25 cellular contexts compared by ENCODE assay signal in genomic region chr1:53600001-53600400, GRCh38.
"Had no signal": no experiment of that assay in that cellular context is flagged by ENCODE, and none has a peak within 500 bp of the region (broad histone marks: within the 10 kb centered on the region; RNA-seq: fewer than 3 reads in every experiment).

No MANE protein-coding gene starts in this region.

- H3K4me3 ChIP-seq: hepatocyte, lower lobe of right lung had no signal

- H3K4me2 ChIP-seq: hepatocyte had no signal

- H3K27ac Mint-ChIP-seq: activated naive CD8-positive, alpha-beta T cell treated with anti-CD3 and anti-CD28 coated beads, Interleukin-2, amount 50 U/mL, for 24 hours; activated T-helper 2 cell treated with anti-CD3 and anti-CD28 coated beads, Interferon-gamma antibody, Interleukin-2, Interleukin-4, amounts not matched to agents 10 μg/mL and 5 μg/mL and 100 μg/mL, durations not matched to agents 14 hours and 24 hours and 36 hours; naive B cell; T-helper 1 cell treated with Interleukin-12 subunit alpha and Interleukin-12 subunit beta and Interleukin-4 antibody, amounts not matched to agents 30 μg/mL and 1 μg/mL, for 36 hours had no signal

- H3K9me3 ChIP-seq: lower lobe of right lung had no signal

- H3K9me3 Mint-ChIP-seq: activated naive CD8-positive, alpha-beta T cell treated with anti-CD3 and anti-CD28 coated beads, Interleukin-2, amount 50 U/mL, for 24 hours; activated T-helper 2 cell treated with anti-CD3 and anti-CD28 coated beads, Interferon-gamma antibody, Interleukin-2, Interleukin-4, amounts not matched to agents 10 μg/mL and 5 μg/mL and 100 μg/mL, durations not matched to agents 14 hours and 24 hours and 36 hours; immature natural killer cell; naive B cell; neural crest cell; T-helper 1 cell treated with Interleukin-12 subunit alpha and Interleukin-12 subunit beta and Interleukin-4 antibody, amounts not matched to agents 30 μg/mL and 1 μg/mL, for 36 hours had no signal

- ATAC-seq: esophagus mucosa, left lobe of liver had no signal

- H3K36me3 ChIP-seq: lower lobe of right lung had no signal

- H3K27me3 ChIP-seq: hepatocyte had no signal

- H3K79me2 ChIP-seq: hepatocyte had no signal

- H3K27me3 Mint-ChIP-seq: activated naive CD8-positive, alpha-beta T cell treated with anti-CD3 and anti-CD28 coated beads, Interleukin-2, amount 50 U/mL, for 24 hours had no signal

- H3K4me1 Mint-ChIP-seq: activated naive CD8-positive, alpha-beta T cell treated with anti-CD3 and anti-CD28 coated beads, Interleukin-2, amount 50 U/mL, for 24 hours; naive B cell; neural crest cell had no signal

- H3K27ac ChIP-seq: hepatocyte, lower lobe of right lung had no signal

- H3K36me3 Mint-ChIP-seq: immature natural killer cell, naive B cell had no signal

- FAIRE-seq: endothelial cell of umbilical vein, frontal cortex had no signal

- H3K4me1 ChIP-seq: lower lobe of right lung had no signal

- H3K4me3 Mint-ChIP-seq: activated naive CD8-positive, alpha-beta T cell treated with anti-CD3 and anti-CD28 coated beads, Interleukin-2, amount 50 U/mL, for 24 hours; naive B cell; neural crest cell; T-helper 1 cell treated with Interleukin-12 subunit alpha and Interleukin-12 subunit beta and Interleukin-4 antibody, amounts not matched to agents 30 μg/mL and 1 μg/mL, for 36 hours had no signal

- DNase-seq: activated CD4-positive, alpha-beta T cell treated with anti-CD3 and anti-CD28 coated beads for 4 hours; activated CD4-positive, alpha-beta T cell treated with anti-CD3 and anti-CD28 coated beads, Interleukin-2, amount 50 U/mL, for 48 hours; activated CD4-positive, CD25-positive, alpha-beta regulatory T cell; activated naive CD4-positive, alpha-beta T cell treated with anti-CD3 and anti-CD28 coated beads, Interleukin-2, amount 50 U/mL, for 16 hours; activated naive CD8-positive, alpha-beta T cell treated with anti-CD3 and anti-CD28 coated beads, Interleukin-2, amount 50 U/mL, for 24 hours; dermis blood vessel endothelial cell; effector CD8-positive, alpha-beta T cell; glutamatergic neuron; lower lobe of right lung; mesendoderm; naive B cell; occipital lobe; stimulated activated CD4-positive, alpha-beta T cell treated with anti-CD3 and anti-CD28 coated beads, Interleukin-12 subunit alpha, Interleukin-12 subunit beta, amount 100 ng/mL, for 4 hours; stimulated activated CD4-positive, alpha-beta T cell treated with anti-CD3 and anti-CD28 coated beads, Interleukin-4, amount 100 ng/mL, for 4 hours; T1000; trophoblast cell had no signal

- H2AFZ ChIP-seq: hepatocyte had no signal
